ENCODE assay signal across 7 cellular contexts in genomic region chr20:48127964-48128363, GRCh38.
DNase-seq lines count a peak whose midpoint lies in the region; ATAC-seq and TF ChIP-seq lines count a peak whose summit lies in the region.
"Not testable (repeated sequence)": the region's sequence is repeated elsewhere in the genome, so short reads cannot be mapped to it uniquely, and the experiment has no call there.

No MANE protein-coding gene starts in this region.

- H3K4me3 ChIP-seq in esophagus squamous epithelium; rectal smooth muscle tissue (ENCODE audit: low read length): not testable (repeated sequence)

- H3K36me3 ChIP-seq in esophagus squamous epithelium; rectal smooth muscle tissue (ENCODE audit: control insufficient read depth, insufficient read depth, low read length): not testable (repeated sequence)

- H3K9me3 ChIP-seq in esophagus squamous epithelium, result not testable (repeated sequence)

- peaks cover 16 to 46% (median 30%) of the 10 kb centered on the region in 3 donors for H3K4me1 ChIP-seq in esophagus squamous epithelium
- not testable (repeated sequence) for H3K4me1 ChIP-seq in rectal smooth muscle tissue (ENCODE audit: control insufficient read depth, insufficient read depth, low read length)

- H3K9ac ChIP-seq in rectal smooth muscle tissue (ENCODE audit: low read length), result not testable (repeated sequence)

- DNase-seq in DMS79 treated with DMSO at 0.1 percent for 48 hours (lab: John Stamatoyannopoulos, UW), result peak; percentile 27
- peak; percentile 80 for DNase-seq in M059J (ENCODE audit: low read depth)
- DNase-seq in NCI-H345 treated with DMSO at 0.1 percent for 48 hours (lab: John Stamatoyannopoulos, UW; ENCODE audit: unreplicated experiment), result peak; percentile 33
- peak; percentile 64 for DNase-seq in astrocyte of the hippocampus (ENCODE audit: low read depth, low spot score)
- not testable (repeated sequence) for DNase-seq in esophagus squamous epithelium (lab: John Stamatoyannopoulos, UW); left cardiac atrium

- peaks cover 0 to 20% (median 0%) of the 10 kb centered on the region in 4 donors for H3K27me3 ChIP-seq in esophagus squamous epithelium
- not testable (repeated sequence) for H3K27me3 ChIP-seq in rectal smooth muscle tissue (ENCODE audit: control insufficient read depth, insufficient read depth, low read length)

- TF ChIP-seq CTCF in esophagus squamous epithelium (IDR thresholded peaks at IDR 0.05), result not testable (repeated sequence)

- H3K27ac ChIP-seq in esophagus squamous epithelium (peak overlapping the region; percentile 36 to 78 (median 56)), rectal smooth muscle tissue (ENCODE audit: low read depth, low read length) (peak overlapping the region; percentile 18)

- TF ChIP-seq POLR2A in esophagus squamous epithelium (IDR thresholded peaks at IDR 0.05), result not testable (repeated sequence)

- intact Hi-C loops in esophagus squamous epithelium (cut with DNase I); left cardiac atrium (cut with DNase I): not testable (repeated sequence)

- 5 to 41% methylated on average over 5 to 7 of the region's 10 CpGs for WGBS in esophagus squamous epithelium, 2 donors

- ATAC-seq in left cardiac atrium, result peak; percentile 24
